In genomic region chr5:132227235-132227484, GRCh38 we compare ENCODE assay signal across 8 cellular contexts. TPM values are rescaled to one million over a fixed set of nuclear protein-coding genes. Genes with fewer than 3 reads are reported as not detected.
A peak's percentile ranks its signal among the peaks of the same experiment; 100 is the strongest.
DNase-seq lines count a peak whose midpoint lies in the region; ATAC-seq and TF ChIP-seq lines count a peak whose summit lies in the region.

No MANE protein-coding gene starts in this region.

- no peaks in the 10 kb centered on the region for H3K36me3 Mint-ChIP-seq in dendritic cell treated with granulocyte-macrophage colony-stimulating factor and Interleukin-4, amounts not matched to agents 40 ng/mL and 50 ng/mL, for 4 days (ENCODE audit: low read depth)

- no peaks in the 10 kb centered on the region for H3K9me3 Mint-ChIP-seq in dendritic cell treated with granulocyte-macrophage colony-stimulating factor and Interleukin-4, amounts not matched to agents 40 ng/mL and 50 ng/mL, for 4 days

- ATAC-seq in Right ventricle myocardium superior (ENCODE audit: poor library complexity) (no peak), GM21723 (IDR thresholded peaks at IDR 0.05; ENCODE audit: unreplicated experiment) (no peak), HG02642 (IDR thresholded peaks at IDR 0.05; ENCODE audit: poor library complexity, unreplicated experiment) (no peak), HG03432 (IDR thresholded peaks at IDR 0.05; ENCODE audit: unreplicated experiment) (no peak)

- no peaks in the 10 kb centered on the region for H3K27me3 ChIP-seq in left ventricle myocardium inferior (ENCODE audit: low read depth)
- H3K27me3 ChIP-seq in muscle layer of duodenum (ENCODE audit: low read depth, low read length) = no peaks in the 10 kb centered on the region
- H3K27me3 ChIP-seq in vagina = no peaks in the 10 kb centered on the region

- peak overlapping the region; percentile 97 for H3K27ac ChIP-seq in left ventricle myocardium inferior (replicated peaks)
- peak overlapping the region; percentile 78 for H3K27ac ChIP-seq in muscle layer of duodenum (ENCODE audit: low read length)
- peak overlapping the region; percentile 98 for H3K27ac ChIP-seq in vagina

- intact Hi-C loops in left ventricle myocardium inferior (cut with micrococcal nuclease) (no loop called here), Right ventricle myocardium superior (cut with DNase I) (no loop called here), vagina (cut with DNase I) (loop anchor here (10.0 kb wide), 1 partner anchor 68 kb away; the partner anchor contains the start of gene SLC22A4)
- intact Hi-C loops in dendritic cell treated with granulocyte-macrophage colony-stimulating factor and Interleukin-4, amounts not matched to agents 40 ng/mL and 50 ng/mL, for 4 days (cut with micrococcal nuclease) = no loop called here

- H3K9me3 ChIP-seq in left ventricle myocardium inferior (replicated peaks) = no peaks in the 10 kb centered on the region
- no peaks in the 10 kb centered on the region for H3K9me3 ChIP-seq in muscle layer of duodenum (ENCODE audit: control insufficient read depth in 1 of 2, low read length in 2 of 2)
- H3K9me3 ChIP-seq in vagina = no peaks in the 10 kb centered on the region

- H3K4me1 Mint-ChIP-seq in dendritic cell treated with granulocyte-macrophage colony-stimulating factor and Interleukin-4, amounts not matched to agents 40 ng/mL and 50 ng/mL, for 4 days (ENCODE audit: low read depth) = peaks cover 42% of the 10 kb centered on the region

- no peak for TF ChIP-seq CTCF in left ventricle myocardium inferior (IDR thresholded peaks at IDR 0.05; ENCODE audit: borderline replicate concordance)
- TF ChIP-seq CTCF in vagina (IDR thresholded peaks at IDR 0.05) = no peak

- H3K4me3 ChIP-seq in left ventricle myocardium inferior (peak overlapping the region; percentile 88), muscle layer of duodenum (ENCODE audit: low read depth in 1 of 2, low read length in 2 of 2) (peak overlapping the region; percentile 65 to 73), vagina (peak overlapping the region; percentile 74 to 79)

- H3K4me3 Mint-ChIP-seq in dendritic cell treated with granulocyte-macrophage colony-stimulating factor and Interleukin-4, amounts not matched to agents 40 ng/mL and 50 ng/mL, for 4 days = peak overlapping the region; percentile 78

- H3K27ac Mint-ChIP-seq in dendritic cell treated with granulocyte-macrophage colony-stimulating factor and Interleukin-4, amounts not matched to agents 40 ng/mL and 50 ng/mL, for 4 days = peak overlapping the region; percentile 54

- DNase-seq in left ventricle myocardium inferior = no peak
- no peak for DNase-seq in Right ventricle myocardium superior
- DNase-seq in vagina (ENCODE audit: extremely low spot score in 2 of 2) = peak in 1 of 2 donors; percentile 84

- H3K4me1 ChIP-seq in left ventricle myocardium inferior (peaks cover 63% of the 10 kb centered on the region), muscle layer of duodenum (ENCODE audit: control insufficient read depth in 1 of 2, insufficient read depth in 2 of 2, low read length in 2 of 2) (peaks cover 20 to 53% of the 10 kb centered on the region in 2 donors), vagina (peaks cover 56% of the 10 kb centered on the region)

- no peak for TF ChIP-seq POLR2A in vagina (IDR thresholded peaks at IDR 0.05)

- peaks cover 59% of the 10 kb centered on the region for H3K27me3 Mint-ChIP-seq in dendritic cell treated with granulocyte-macrophage colony-stimulating factor and Interleukin-4, amounts not matched to agents 40 ng/mL and 50 ng/mL, for 4 days

- H3K36me3 ChIP-seq in left ventricle myocardium inferior = no peaks in the 10 kb centered on the region
- no peaks in the 10 kb centered on the region for H3K36me3 ChIP-seq in muscle layer of duodenum (ENCODE audit: control insufficient read depth in 1 of 2, insufficient read depth in 2 of 2, low read length in 2 of 2)
- no peaks in the 10 kb centered on the region for H3K36me3 ChIP-seq in vagina

RNA-seq across cellular contexts. Expression of gene P4HA2, which starts 0.5 kb away (rescaled TPM):
- total RNA-seq in left ventricle myocardium inferior = 80.5 TPM
- 77.2 TPM for total RNA-seq in Right ventricle myocardium superior
- total RNA-seq in vagina = 42.0 TPM

RNA-seq across cellular contexts. Expression of gene PDLIM4, which starts 30.3 kb away (rescaled TPM):
- total RNA-seq in left ventricle myocardium inferior (4.8 TPM), Right ventricle myocardium superior (5.2 TPM), vagina (76.4 TPM)

Comparison
In these comparisons a context has a peak if more than half of its experiments do, and no peak if none do; other contexts are left out.
1. RNA of gene PDLIM4, which starts 30.3 kb away (total RNA-seq): 76.4 TPM in vagina (single experiment); 5.2 TPM in Right ventricle myocardium superior (single experiment) and 4.8 TPM in left ventricle myocardium inferior (single experiment); every median in the first group is over 10 times any median in the second.
2. Peak in every context shown above with its lines, with median percentiles within 50 percentile points of each other: H3K27ac ChIP-seq and H3K4me3 ChIP-seq.